Comparison of ENCODE assay signal across 30 cellular contexts in genomic region chr16:3662601-3663000, GRCh38.
"Had no signal": no experiment of that assay in that cellular context is flagged by ENCODE, and none has a peak within 500 bp of the region (broad histone marks: within the 10 kb centered on the region; RNA-seq: fewer than 3 reads in every experiment).

No MANE protein-coding gene starts in this region.

- DNase-seq: activated CD4-positive, alpha-beta T cell treated with anti-CD3 and anti-CD28 coated beads, Interleukin-2, amount 10 ng/mL, durations not matched to agents 7 days and 5 days; activated CD4-positive, CD25-positive, alpha-beta regulatory T cell treated with anti-CD3 and anti-CD28 coated beads, Interleukin-2, amount 50 U/mL, for 72 hours; activated CD8-positive, alpha-beta memory T cell treated with anti-CD3 and anti-CD28 coated beads, Interleukin-2, amount 10 ng/mL, durations not matched to agents 7 days and 5 days; activated CD8-positive, alpha-beta T cell treated with anti-CD3 and anti-CD28 coated beads, Interleukin-2, amount 10 ng/mL, durations not matched to agents 7 days and 5 days; activated T-cell treated with anti-CD3 and anti-CD28 coated beads, Interleukin-2, amount 50 U/mL, for 48 hours; brain microvascular endothelial cell; caudate nucleus; cortex of kidney; effector memory CD8-positive, alpha-beta T cell; erythroblast; hippocampal formation; immature natural killer cell; kidney; naive B cell; nucleus accumbens; retina; sigmoid colon; small intestine; stimulated activated CD4-positive, alpha-beta T cell treated with anti-CD3 and anti-CD28 coated beads, Interleukin-4, amount 100 ng/mL, for 24 hours; stimulated activated naive CD8-positive, alpha-beta T cell treated with anti-CD3 and anti-CD28 coated beads, Interleukin-15, amount 100 ng/mL, for 72 hours; substantia nigra; T-helper 2 cell; uterus had no signal

- H3K27ac Mint-ChIP-seq: activated CD4-positive, alpha-beta T cell treated with anti-CD3 and anti-CD28 coated beads, Interleukin-2, amount 10 ng/mL, durations not matched to agents 7 days and 5 days; activated CD8-positive, alpha-beta memory T cell treated with anti-CD3 and anti-CD28 coated beads, Interleukin-2, amount 10 ng/mL, durations not matched to agents 7 days and 5 days; activated CD8-positive, alpha-beta T cell treated with anti-CD3 and anti-CD28 coated beads, Interleukin-2, amount 10 ng/mL, durations not matched to agents 7 days and 5 days; activated naive CD8-positive, alpha-beta T cell; activated T-helper 2 cell treated with anti-CD3 and anti-CD28 coated beads, Interferon-gamma antibody, Interleukin-2, Interleukin-4, amounts not matched to agents 10 μg/mL and 5 μg/mL and 100 μg/mL, durations not matched to agents 14 hours and 24 hours and 36 hours; immature natural killer cell; stimulated activated memory B cell treated with anti-CD40 and anti-IgM and Interleukin-4, amounts not matched to agents 10 μg/mL and 1 μg/mL and 100 μg/mL, for 72 hours; type B pancreatic cell had no signal

- H3K27me3 ChIP-seq: brain microvascular endothelial cell, gastroesophageal sphincter, pancreas, sigmoid colon, uterus had no signal

- H3K4me3 Mint-ChIP-seq: activated CD4-positive, alpha-beta T cell treated with anti-CD3 and anti-CD28 coated beads, Interleukin-2, amount 10 ng/mL, durations not matched to agents 7 days and 5 days; activated CD8-positive, alpha-beta memory T cell treated with anti-CD3 and anti-CD28 coated beads, Interleukin-2, amount 10 ng/mL, durations not matched to agents 7 days and 5 days; activated CD8-positive, alpha-beta T cell treated with anti-CD3 and anti-CD28 coated beads, Interleukin-2, amount 10 ng/mL, durations not matched to agents 7 days and 5 days; activated naive CD8-positive, alpha-beta T cell; effector memory CD8-positive, alpha-beta T cell; immature natural killer cell; stimulated activated memory B cell treated with anti-CD40 and anti-IgM and Interleukin-4, amounts not matched to agents 10 μg/mL and 1 μg/mL and 100 μg/mL, for 72 hours; stimulated activated naive CD8-positive, alpha-beta T cell treated with anti-CD3 and anti-CD28 coated beads, Interleukin-15, amount 100 ng/mL, for 72 hours; type B pancreatic cell had no signal

- H3K9me3 ChIP-seq: gastroesophageal sphincter, pancreas, prostate gland, sigmoid colon, uterus had no signal

- H3K36me3 ChIP-seq: uterus had no signal

- H3K4me3 ChIP-seq: gastroesophageal sphincter, pancreas, prostate gland, sigmoid colon, uterus had no signal

- H3K27ac ChIP-seq: brain microvascular endothelial cell, gastroesophageal sphincter, pancreas, prostate gland, sigmoid colon, uterus had no signal

- H3K9me3 Mint-ChIP-seq: activated CD4-positive, alpha-beta T cell treated with anti-CD3 and anti-CD28 coated beads, Interleukin-2, amount 10 ng/mL, durations not matched to agents 7 days and 5 days; activated T-helper 2 cell treated with anti-CD3 and anti-CD28 coated beads, Interferon-gamma antibody, Interleukin-2, Interleukin-4, amounts not matched to agents 10 μg/mL and 5 μg/mL and 100 μg/mL, durations not matched to agents 14 hours and 24 hours and 36 hours; effector memory CD8-positive, alpha-beta T cell; immature natural killer cell; naive B cell; stimulated activated memory B cell treated with anti-CD40 and anti-IgM and Interleukin-4, amounts not matched to agents 10 μg/mL and 1 μg/mL and 100 μg/mL, for 72 hours; stimulated activated naive CD8-positive, alpha-beta T cell treated with anti-CD3 and anti-CD28 coated beads, Interleukin-15, amount 100 ng/mL, for 72 hours; type B pancreatic cell had no signal

- H3K4me1 Mint-ChIP-seq: naive B cell had no signal

- ATAC-seq: activated CD8-positive, alpha-beta memory T cell treated with anti-CD3 and anti-CD28 coated beads, Interleukin-2, amount 10 ng/mL, durations not matched to agents 7 days and 5 days; activated CD8-positive, alpha-beta T cell treated with anti-CD3 and anti-CD28 coated beads, Interleukin-2, amount 10 ng/mL, durations not matched to agents 7 days and 5 days; effector memory CD8-positive, alpha-beta T cell; gastroesophageal sphincter; stimulated activated naive CD8-positive, alpha-beta T cell treated with anti-CD3 and anti-CD28 coated beads, Interleukin-15, amount 100 ng/mL, for 72 hours had no signal

- H3K27me3 Mint-ChIP-seq: activated CD4-positive, alpha-beta T cell treated with anti-CD3 and anti-CD28 coated beads, Interleukin-2, amount 10 ng/mL, durations not matched to agents 7 days and 5 days; activated CD8-positive, alpha-beta memory T cell treated with anti-CD3 and anti-CD28 coated beads, Interleukin-2, amount 10 ng/mL, durations not matched to agents 7 days and 5 days; activated naive CD8-positive, alpha-beta T cell; effector memory CD8-positive, alpha-beta T cell; naive B cell; stimulated activated memory B cell treated with anti-CD40 and anti-IgM and Interleukin-4, amounts not matched to agents 10 μg/mL and 1 μg/mL and 100 μg/mL, for 72 hours; stimulated activated naive CD8-positive, alpha-beta T cell treated with anti-CD3 and anti-CD28 coated beads, Interleukin-15, amount 100 ng/mL, for 72 hours; type B pancreatic cell had no signal

- H3K4me1 ChIP-seq: gastroesophageal sphincter, pancreas, prostate gland, sigmoid colon, uterus had no signal
